8 cellular contexts compared by ENCODE assay signal in the genomic region with DNA sequence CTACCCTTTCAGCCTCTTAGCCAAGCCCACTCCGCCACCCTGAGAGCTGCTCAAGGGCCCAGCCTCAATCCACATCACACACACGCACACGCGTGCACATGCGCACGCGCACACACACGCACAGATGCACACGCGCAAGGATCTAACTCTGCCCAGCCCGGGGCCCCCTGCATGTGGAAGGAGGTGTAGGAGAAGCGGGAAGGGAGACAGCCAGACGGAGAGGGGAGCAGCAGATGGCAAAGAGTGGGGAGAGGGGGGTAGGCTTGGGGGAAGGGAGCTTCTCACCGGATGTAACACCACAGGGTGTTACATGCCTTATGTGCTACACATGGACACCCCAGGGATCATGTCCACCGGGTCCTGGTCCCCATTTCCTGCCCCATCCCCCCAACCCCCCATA. TPM values are rescaled to one million over a fixed set of nuclear protein-coding genes. Genes with fewer than 3 reads are reported as not detected.
DNase-seq lines count a peak whose midpoint lies in the region; ATAC-seq, FAIRE-seq and TF ChIP-seq lines count a peak whose summit lies in the region.

No MANE protein-coding gene starts in this region.

- H3K27me3 ChIP-seq in keratinocyte (ENCODE audit: control insufficient read depth, extremely low read depth, insufficient read depth, low read length) = no peaks in the 10 kb centered on the region

- no peak overlapping the region for H3K4me3 ChIP-seq in keratinocyte (ENCODE audit: control insufficient read depth in 2 of 3, extremely low read depth in 1 of 3, insufficient read depth in 2 of 3, low read depth in 1 of 3, low read length in 3 of 3)

- dilution Hi-C loops in keratinocyte (cut with MboI; ENCODE audit: extremely low pct_ligation_motif_present, low sequenced_read_pairs) = no loop called here

- no peaks in the 10 kb centered on the region for H3K36me3 ChIP-seq in keratinocyte (ENCODE audit: control insufficient read depth in 2 of 2, extremely low read depth in 1 of 2, insufficient read depth in 2 of 2, low read length in 2 of 2)

- no peak for ATAC-seq in activated naive CD4-positive, alpha-beta T cell treated with anti-CD3 and anti-CD28 coated beads, Interleukin-2, amount 50 U/mL, for 72 hours

- DNase-seq in activated CD4-positive, alpha-beta T cell treated with anti-CD3 and anti-CD28 coated beads, Interleukin-2, amount 10 ng/mL, durations not matched to agents 24 days and 14 days = peak; percentile 68
- DNase-seq in activated CD4-positive, alpha-beta T cell treated with anti-CD3 and anti-CD28 coated beads, Interleukin-2, amount 50 U/mL, for 1 hour = no peak
- no peak for DNase-seq in activated naive CD4-positive, alpha-beta T cell treated with anti-CD3 and anti-CD28 coated beads, Interleukin-2, amount 50 U/mL, for 72 hours (ENCODE audit: low spot score in 2 of 2)
- DNase-seq in keratinocyte (ENCODE audit: low read depth, low spot score) = no peak
- no peak for DNase-seq in cortex of kidney (lab: John Stamatoyannopoulos, UW)
- no peak for DNase-seq in NCI-H446 (lab: John Stamatoyannopoulos, UW)
- no peak for DNase-seq in A172 (ENCODE audit: low spot score)

- TF ChIP-seq CTCF in keratinocyte (optimal IDR thresholded peaks at IDR 0.05 in 1 of 3, IDR thresholded peaks at IDR 0.05 in 1 of 3, conservative IDR thresholded peaks at IDR 0.05 in 1 of 3; ENCODE audit: extremely low read depth in 1 of 3, insufficient read depth in 2 of 3, low read length in 3 of 3) = no peak

- H3K9me3 Mint-ChIP-seq in activated CD4-positive, alpha-beta T cell treated with anti-CD3 and anti-CD28 coated beads, Interleukin-2, amount 10 ng/mL, durations not matched to agents 24 days and 14 days = no peaks in the 10 kb centered on the region
- H3K9me3 Mint-ChIP-seq in activated naive CD4-positive, alpha-beta T cell treated with anti-CD3 and anti-CD28 coated beads, Interleukin-2, amount 50 U/mL, for 72 hours = no peaks in the 10 kb centered on the region

- intact Hi-C loops in activated CD4-positive, alpha-beta T cell treated with anti-CD3 and anti-CD28 coated beads, Interleukin-2, amount 10 ng/mL, durations not matched to agents 24 days and 14 days (cut with micrococcal nuclease) = no loop called here

- peak overlapping the region; percentile 52 for H3K9ac ChIP-seq in keratinocyte (ENCODE audit: control insufficient read depth, extremely low read depth, insufficient read depth, low read length)

- no peaks in the 10 kb centered on the region for H3K79me2 ChIP-seq in keratinocyte (ENCODE audit: control insufficient read depth, insufficient read depth, low read length)

- no peak overlapping the region for H3K4me2 ChIP-seq in keratinocyte (ENCODE audit: control insufficient read depth, extremely low read depth, insufficient read depth, low read depth, low read length)

- H4K20me1 ChIP-seq in keratinocyte (ENCODE audit: control insufficient read depth, extremely low read depth, insufficient read depth, low read length) = no peaks in the 10 kb centered on the region

- H3K9me1 ChIP-seq in keratinocyte (ENCODE audit: control insufficient read depth, extremely low read depth, insufficient read depth, low read length) = no peaks in the 10 kb centered on the region

- no peaks in the 10 kb centered on the region for H3K9me3 ChIP-seq in keratinocyte (ENCODE audit: control insufficient read depth, low read depth, low read length)

- peaks cover 7% of the 10 kb centered on the region for H3K36me3 Mint-ChIP-seq in activated CD4-positive, alpha-beta T cell treated with anti-CD3 and anti-CD28 coated beads, Interleukin-2, amount 10 ng/mL, durations not matched to agents 24 days and 14 days (ENCODE audit: low read depth)
- H3K36me3 Mint-ChIP-seq in activated naive CD4-positive, alpha-beta T cell treated with anti-CD3 and anti-CD28 coated beads, Interleukin-2, amount 50 U/mL, for 72 hours = no peaks in the 10 kb centered on the region

- H3K4me3 Mint-ChIP-seq in activated CD4-positive, alpha-beta T cell treated with anti-CD3 and anti-CD28 coated beads, Interleukin-2, amount 10 ng/mL, durations not matched to agents 24 days and 14 days = peak overlapping the region; percentile 92

- H2AFZ ChIP-seq in keratinocyte (ENCODE audit: control insufficient read depth, low read length) = no peak overlapping the region

- no peak for FAIRE-seq in keratinocyte (lab: Jason Lieb, UNC)

- peaks cover 34% of the 10 kb centered on the region for H3K4me1 Mint-ChIP-seq in activated CD4-positive, alpha-beta T cell treated with anti-CD3 and anti-CD28 coated beads, Interleukin-2, amount 10 ng/mL, durations not matched to agents 24 days and 14 days

- H3K4me1 ChIP-seq in keratinocyte (ENCODE audit: control insufficient read depth, extremely low read depth, insufficient read depth, low read length) = peaks cover 5% of the 10 kb centered on the region

- H3K27ac ChIP-seq in keratinocyte (ENCODE audit: control insufficient read depth, insufficient read depth, low read length) (no peak overlapping the region), temporal lobe (ENCODE audit: low read depth, low read length) (peak overlapping the region; percentile 64)

- H3K27me3 Mint-ChIP-seq in activated CD4-positive, alpha-beta T cell treated with anti-CD3 and anti-CD28 coated beads, Interleukin-2, amount 10 ng/mL, durations not matched to agents 24 days and 14 days = no peaks in the 10 kb centered on the region

- peak overlapping the region; percentile 91 for H3K27ac Mint-ChIP-seq in activated CD4-positive, alpha-beta T cell treated with anti-CD3 and anti-CD28 coated beads, Interleukin-2, amount 10 ng/mL, durations not matched to agents 24 days and 14 days
- peak overlapping the region; percentile 78 to 92 for H3K27ac Mint-ChIP-seq in activated naive CD4-positive, alpha-beta T cell treated with anti-CD3 and anti-CD28 coated beads, Interleukin-2, amount 50 U/mL, for 72 hours

RNA-seq across cellular contexts. Expression of a gene that starts 15.3 kb away (rescaled TPM):
- total RNA-seq in activated CD4-positive, alpha-beta T cell treated with anti-CD3 and anti-CD28 coated beads, Interleukin-2, amount 10 ng/mL, durations not matched to agents 24 days and 14 days = 12.4 and 14.0 TPM in 2 replicates
- 10 to 100 TPM; 20.1 to 27.1 TPM for total RNA-seq in activated naive CD4-positive, alpha-beta T cell treated with anti-CD3 and anti-CD28 coated beads, Interleukin-2, amount 50 U/mL, for 72 hours
- polyA plus RNA-seq in keratinocyte = 4.5 to 7.2 TPM (median 5.5 TPM) in 3 replicates
- polyA plus RNA-seq in keratinocyte (2011; ENCODE audit: low read depth) = 2.0 TPM
- polyA plus RNA-seq in keratinocyte (2011; cell fraction: cytosol; rRNA removed) = 2.5 and 5.6 TPM in 2 replicates
- 18.1 and 23.3 TPM in 2 replicates for polyA plus RNA-seq in keratinocyte (2011; cell fraction: nucleus; rRNA removed)
- 3.8 and 7.9 TPM in 2 replicates for polyA plus RNA-seq in keratinocyte (2012; ENCODE audit: low replicate concordance)
- polyA minus RNA-seq in keratinocyte = 4.7 to 19.3 TPM (median 5.7 TPM) in 3 replicates
- 9.2 TPM for polyA minus RNA-seq in keratinocyte (2011; cell fraction: cytosol; rRNA and poly(A)+ RNA removed)
- polyA minus RNA-seq in keratinocyte (2011; cell fraction: nucleus; rRNA and poly(A)+ RNA removed) = 4.5 and 7.7 TPM in 2 replicates
- 112 TPM for total RNA-seq in temporal lobe
- 7.2 and 7.3 TPM in 2 replicates for total RNA-seq in A172 (2014; rRNA removed; shearing (Covaris generic))

RNA-seq across cellular contexts. Expression of a gene that starts 15.4 kb away (rescaled TPM):
- total RNA-seq in activated CD4-positive, alpha-beta T cell treated with anti-CD3 and anti-CD28 coated beads, Interleukin-2, amount 10 ng/mL, durations not matched to agents 24 days and 14 days = 244 and 267 TPM in 2 replicates
- total RNA-seq in activated naive CD4-positive, alpha-beta T cell treated with anti-CD3 and anti-CD28 coated beads, Interleukin-2, amount 50 U/mL, for 72 hours = 100 to 1,000 TPM; 360 to 445 TPM
- polyA plus RNA-seq in keratinocyte = 300 to 633 TPM (median 301 TPM) in 3 replicates
- polyA plus RNA-seq in keratinocyte (2011; ENCODE audit: low read depth) = 320 TPM
- 104 and 182 TPM in 2 replicates for polyA plus RNA-seq in keratinocyte (2011; cell fraction: cytosol; rRNA removed)
- 2,509 and 2,890 TPM in 2 replicates for polyA plus RNA-seq in keratinocyte (2011; cell fraction: nucleus; rRNA removed)
- 288 and 791 TPM in 2 replicates for polyA plus RNA-seq in keratinocyte (2012; ENCODE audit: low replicate concordance)
- 244 to 273 TPM (median 251 TPM) in 3 replicates for polyA minus RNA-seq in keratinocyte
- polyA minus RNA-seq in keratinocyte (2011; cell fraction: cytosol; rRNA and poly(A)+ RNA removed) = 158 TPM
- polyA minus RNA-seq in keratinocyte (2011; cell fraction: nucleus; rRNA and poly(A)+ RNA removed) = 250 and 252 TPM in 2 replicates
- 58.0 TPM for total RNA-seq in temporal lobe
- total RNA-seq in A172 (2014; rRNA removed; shearing (Covaris generic)) = 278 and 349 TPM in 2 replicates

RNA-seq across cellular contexts. Expression of a gene that starts 25.2 kb away (rescaled TPM):
- 1.8 and 1.9 TPM in 2 replicates for total RNA-seq in activated CD4-positive, alpha-beta T cell treated with anti-CD3 and anti-CD28 coated beads, Interleukin-2, amount 10 ng/mL, durations not matched to agents 24 days and 14 days
- 1 to 10 TPM; 2.0 to 3.9 TPM for total RNA-seq in activated naive CD4-positive, alpha-beta T cell treated with anti-CD3 and anti-CD28 coated beads, Interleukin-2, amount 50 U/mL, for 72 hours
- 0.12 to 0.22 TPM (median 0.18 TPM) in 3 replicates for polyA plus RNA-seq in keratinocyte
- polyA plus RNA-seq in keratinocyte (2011; ENCODE audit: low read depth) = 0.91 TPM
- 0.08 TPM in 1 of 2 replicates, not detected in the other for polyA plus RNA-seq in keratinocyte (2011; cell fraction: cytosol; rRNA removed)
- 0.96 and 2.1 TPM in 2 replicates for polyA plus RNA-seq in keratinocyte (2011; cell fraction: nucleus; rRNA removed)
- 0.17 and 0.96 TPM in 2 replicates for polyA plus RNA-seq in keratinocyte (2012; ENCODE audit: low replicate concordance)
- polyA minus RNA-seq in keratinocyte = not detected in 3 replicates
- not detected for polyA minus RNA-seq in keratinocyte (2011; cell fraction: cytosol; rRNA and poly(A)+ RNA removed)
- 0.32 and 1.2 TPM in 2 replicates for polyA minus RNA-seq in keratinocyte (2011; cell fraction: nucleus; rRNA and poly(A)+ RNA removed)
- 11.3 TPM for total RNA-seq in temporal lobe
- total RNA-seq in A172 (2014; rRNA removed; shearing (Covaris generic)) = 0.86 and 0.98 TPM in 2 replicates

RNA-seq across cellular contexts. Expression of a gene that starts 30.0 kb away (rescaled TPM):
- total RNA-seq in activated CD4-positive, alpha-beta T cell treated with anti-CD3 and anti-CD28 coated beads, Interleukin-2, amount 10 ng/mL, durations not matched to agents 24 days and 14 days = 71.1 and 77.7 TPM in 2 replicates
- 10 to 100 TPM; 56.2 to 73.4 TPM for total RNA-seq in activated naive CD4-positive, alpha-beta T cell treated with anti-CD3 and anti-CD28 coated beads, Interleukin-2, amount 50 U/mL, for 72 hours
- polyA plus RNA-seq in keratinocyte = 3.7 to 6.3 TPM (median 4.7 TPM) in 3 replicates
- polyA plus RNA-seq in keratinocyte (2011; ENCODE audit: low read depth) = 37.4 TPM
- 2.5 and 4.6 TPM in 2 replicates for polyA plus RNA-seq in keratinocyte (2011; cell fraction: cytosol; rRNA removed)
- polyA plus RNA-seq in keratinocyte (2011; cell fraction: nucleus; rRNA removed) = 13.5 and 19.5 TPM in 2 replicates
- polyA plus RNA-seq in keratinocyte (2012; ENCODE audit: low replicate concordance) = 18.0 and 25.1 TPM in 2 replicates
- polyA minus RNA-seq in keratinocyte = 9.5 to 27.7 TPM (median 17.8 TPM) in 3 replicates
- 8.4 TPM for polyA minus RNA-seq in keratinocyte (2011; cell fraction: cytosol; rRNA and poly(A)+ RNA removed)
- 11.5 and 17.1 TPM in 2 replicates for polyA minus RNA-seq in keratinocyte (2011; cell fraction: nucleus; rRNA and poly(A)+ RNA removed)
- total RNA-seq in temporal lobe = 30.0 TPM
- 65.1 and 82.4 TPM in 2 replicates for total RNA-seq in A172 (2014; rRNA removed; shearing (Covaris generic))

RNA-seq across cellular contexts. Expression of a gene that starts 34.9 kb away (rescaled TPM):
- total RNA-seq in activated CD4-positive, alpha-beta T cell treated with anti-CD3 and anti-CD28 coated beads, Interleukin-2, amount 10 ng/mL, durations not matched to agents 24 days and 14 days = 46.2 and 51.7 TPM in 2 replicates
- 10 to 100 TPM; 25.9 to 52.4 TPM for total RNA-seq in activated naive CD4-positive, alpha-beta T cell treated with anti-CD3 and anti-CD28 coated beads, Interleukin-2, amount 50 U/mL, for 72 hours
- polyA plus RNA-seq in keratinocyte = 52.8 to 61.6 TPM (median 55.3 TPM) in 3 replicates
- polyA plus RNA-seq in keratinocyte (2011; ENCODE audit: low read depth) = 43.8 TPM
- 50.2 and 55.4 TPM in 2 replicates for polyA plus RNA-seq in keratinocyte (2011; cell fraction: cytosol; rRNA removed)
- 75.4 and 76.5 TPM in 2 replicates for polyA plus RNA-seq in keratinocyte (2011; cell fraction: nucleus; rRNA removed)
- polyA plus RNA-seq in keratinocyte (2012; ENCODE audit: low replicate concordance) = 45.3 and 50.3 TPM in 2 replicates
- 41.1 to 77.5 TPM (median 49.7 TPM) in 3 replicates for polyA minus RNA-seq in keratinocyte
- 36.1 TPM for polyA minus RNA-seq in keratinocyte (2011; cell fraction: cytosol; rRNA and poly(A)+ RNA removed)
- polyA minus RNA-seq in keratinocyte (2011; cell fraction: nucleus; rRNA and poly(A)+ RNA removed) = 41.4 and 42.0 TPM in 2 replicates
- 17.9 TPM for total RNA-seq in temporal lobe
- 59.5 and 75.3 TPM in 2 replicates for total RNA-seq in A172 (2014; rRNA removed; shearing (Covaris generic))
